ENCODE assay signal across 22 cellular contexts in the genomic region with DNA sequence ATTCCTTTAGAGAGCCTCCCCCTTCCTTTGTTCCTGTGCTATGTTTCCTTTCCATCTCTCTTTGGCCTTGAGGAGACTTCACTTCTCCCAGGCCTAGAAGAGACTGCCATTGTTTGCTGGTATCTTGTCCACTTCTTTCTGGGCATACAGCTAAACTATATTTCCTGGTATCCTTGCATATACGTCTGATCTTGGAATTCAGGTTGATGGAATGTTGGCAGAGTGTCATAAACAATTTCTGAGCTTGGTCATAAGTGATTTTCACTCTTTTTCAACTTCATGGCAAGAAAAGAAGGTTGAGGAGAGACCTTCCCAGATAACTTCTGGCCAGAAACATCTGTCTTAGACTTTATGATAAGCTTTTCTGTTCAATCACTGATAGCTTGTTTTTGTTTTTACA.
DNase-seq lines count a peak whose midpoint lies in the region; ATAC-seq, FAIRE-seq and TF ChIP-seq lines count a peak whose summit lies in the region.
"Had no signal": no experiment of that assay in that cellular context is flagged by ENCODE, and none has a peak within 500 bp of the region (broad histone marks: within the 10 kb centered on the region; RNA-seq: fewer than 3 reads in every experiment).

No MANE protein-coding gene starts in this region.

- no peaks in the 10 kb centered on the region for H3K79me1 ChIP-seq in neuronal stem cell (ENCODE audit: low read depth, low read length)

- no peaks in the 10 kb centered on the region for H3F3A ChIP-seq in PC-3 (ENCODE audit: low read length, unreplicated experiment)

- no peak overlapping the region for H4K8ac ChIP-seq in neuronal stem cell (ENCODE audit: low read depth, low read length)

- H3K4me3 ChIP-seq in PC-3 (ENCODE audit: low read length): no peak overlapping the region
- H3K4me3 ChIP-seq in choroid plexus epithelial cell (ENCODE audit: low read depth, low read length): no peak overlapping the region
- no peak overlapping the region for H3K4me3 ChIP-seq in fibroblast of the aortic adventitia (ENCODE audit: low read depth, low read length)
- H3K4me3 ChIP-seq in neuronal stem cell (ENCODE audit: low read length in 2 of 2): no peak overlapping the region
- H3K4me3 ChIP-seq in pancreas: no peak overlapping the region
- H3K4me3 ChIP-seq in lower leg skin (ENCODE audit: low read depth, poor library complexity, severe bottlenecking): no peak overlapping the region
- H3K4me3 ChIP-seq: GM23338 had no signal

- no peaks in the 10 kb centered on the region for H3K9me3 ChIP-seq in PC-3 (ENCODE audit: low read length)
- H3K9me3 ChIP-seq in neuronal stem cell (replicated peaks in 1 of 2; ENCODE audit: control insufficient read depth in 2 of 2, insufficient read depth in 1 of 2, low read depth in 1 of 2, low read length in 2 of 2): no peaks in the 10 kb centered on the region
- H3K9me3 ChIP-seq in pancreas: no peaks in the 10 kb centered on the region
- H3K9me3 ChIP-seq: BE2C had no signal

- no peak for TF ChIP-seq POLR2A in lower leg skin (IDR thresholded peaks at IDR 0.05)

- no CpG with 5 or more reads among the region's 1 CpG for WGBS in neuronal stem cell (ENCODE audit: extremely low coverage in 2 of 2, insufficient read length in 2 of 2, insufficient replicate concordance in 1 of 2), 2 donors
- WGBS in pancreas, 2 donors: 24 to 37% methylated on average over 1 of the region's 1 CpG
- WGBS in lower leg skin, 2 donors: 29 to 31% methylated on average over 1 of the region's 1 CpG

- H2BK5ac ChIP-seq in neuronal stem cell (ENCODE audit: low read length): no peak overlapping the region

- H2BK15ac ChIP-seq in neuronal stem cell (ENCODE audit: low read length): no peak overlapping the region

- no peaks in the 10 kb centered on the region for H3K9me2 ChIP-seq in PC-3 (replicated peaks; ENCODE audit: low read length)

- H3K23ac ChIP-seq in neuronal stem cell (ENCODE audit: low read depth, low read length, poor library complexity): no peak overlapping the region

- BruUV-seq in PC-3 (replicated peaks; lab: Mats Ljungman, UMichigan): no TSS peak

- FAIRE-seq in pancreas (lab: Jason Lieb, UNC): no peak
- FAIRE-seq: A204.1, G401.6, GM12891, HepG2 had no signal

- no peak overlapping the region for H3K9ac ChIP-seq in PC-3 (ENCODE audit: low read length)
- no peak overlapping the region for H3K9ac ChIP-seq in neuronal stem cell (ENCODE audit: low read depth, low read length, poor library complexity)

- no peak overlapping the region for H3K27ac ChIP-seq in PC-3 (ENCODE audit: low read length)
- no peak overlapping the region for H3K27ac ChIP-seq in neuronal stem cell (replicated peaks; ENCODE audit: low read length)
- H3K27ac ChIP-seq in pancreas: no peak overlapping the region

- POLR2A ChIA-PET in PC-3 (lab: Charles Lee; ENCODE audit: unreplicated experiment): no interaction called here

- intact Hi-C loops in PC-3 (cut with micrococcal nuclease): no loop called here
- intact Hi-C loops in pancreas (cut with DNase I): no loop called here
- intact Hi-C loops in lower leg skin (cut with DNase I; ENCODE audit: low total_unique reads): no loop called here

- H3K27me3 ChIP-seq in PC-3 (ENCODE audit: low read length) (no peaks in the 10 kb centered on the region), neuronal stem cell (ENCODE audit: control insufficient read depth in 3 of 3, insufficient read depth in 3 of 3, low read depth in 1 of 3, low read length in 3 of 3) (no peaks in the 10 kb centered on the region), pancreas (no peaks in the 10 kb centered on the region)
- H3K27me3 ChIP-seq: BE2C had no signal

- H3K4me2 ChIP-seq in PC-3 (ENCODE audit: low read length) (no peak overlapping the region), neuronal stem cell (ENCODE audit: insufficient read depth, low read length, poor library complexity, severe bottlenecking) (no peak overlapping the region)
- H3K4me2 ChIP-seq: GM23338 had no signal

- CTCF ChIA-PET in PC-3 (lab: Charles Lee): no interaction called here

- H4K91ac ChIP-seq in neuronal stem cell (ENCODE audit: low read depth, low read length, poor library complexity): no peak overlapping the region

- no peak overlapping the region for H3K4ac ChIP-seq in neuronal stem cell (ENCODE audit: low read length)

- ATAC-seq in PC-3: no peak
- no peak for ATAC-seq in pancreas
- ATAC-seq: GM23338, HCT116, HepG2 had no signal

- TF ChIP-seq CTCF in PC-3 (conservative IDR thresholded peaks at IDR 0.05; ENCODE audit: low read depth, low read length): no peak
- TF ChIP-seq CTCF in choroid plexus epithelial cell (conservative IDR thresholded peaks at IDR 0.05; ENCODE audit: low read depth, low read length): no peak
- no peak for TF ChIP-seq CTCF in fibroblast of the aortic adventitia (IDR thresholded peaks at IDR 0.05; ENCODE audit: insufficient read depth, low read length)
- TF ChIP-seq CTCF in pancreas (IDR thresholded peaks at IDR 0.05): no peak
- TF ChIP-seq CTCF in lower leg skin (IDR thresholded peaks at IDR 0.05): no peak

- 0 out of 2 replicates have a peak overlapping the region, but pooled peaks have one; percentile 31 for H2AFZ ChIP-seq in PC-3 (ENCODE audit: low read length)
- H2AFZ ChIP-seq in neuronal stem cell (ENCODE audit: low read length): peak overlapping the region; percentile 53
- H2AFZ ChIP-seq: GM23338 had no signal

- DNase-seq in PC-3: no peak
- DNase-seq in choroid plexus epithelial cell (ENCODE audit: low read depth): peak; percentile 20
- DNase-seq in fibroblast of the aortic adventitia (ENCODE audit: low read depth): peak; percentile 53
- no peak for DNase-seq in neuronal stem cell (ENCODE audit: low spot score)
- no peak for DNase-seq in stimulated activated naive CD4-positive, alpha-beta T cell (lab: John Stamatoyannopoulos, UW)
- no peak for DNase-seq in pancreas
- DNase-seq in DMS114 treated with DMSO at 0.1 percent for 48 hours (lab: John Stamatoyannopoulos, UW; ENCODE audit: unreplicated experiment): no peak
- no peak for DNase-seq in lower leg skin (ENCODE audit: low spot score in 2 of 2)
- DNase-seq: ACHN; C1 segment of cervical spinal cord; CD4-positive, CD25-positive, alpha-beta regulatory T cell; CD8-positive, alpha-beta memory T cell; COR-L47; H7; HFFc6 had no signal

- H4K20me1 ChIP-seq in PC-3 (ENCODE audit: low read length): no peaks in the 10 kb centered on the region

- no peak overlapping the region for H3K18ac ChIP-seq in neuronal stem cell (ENCODE audit: low read length)

- peaks cover 13% of the 10 kb centered on the region; the same call in 1 of the 2 replicates for H3K4me1 ChIP-seq in PC-3 (ENCODE audit: insufficient read depth, low read length)
- no peaks in the 10 kb centered on the region for H3K4me1 ChIP-seq in neuronal stem cell (ENCODE audit: control insufficient read depth in 2 of 2, insufficient read depth in 1 of 2, low read depth in 1 of 2, low read length in 2 of 2)
- H3K4me1 ChIP-seq in pancreas: no peaks in the 10 kb centered on the region

- H2BK12ac ChIP-seq in neuronal stem cell (ENCODE audit: low read length): no peak overlapping the region

- H3K36me3 ChIP-seq in PC-3 (ENCODE audit: low read depth, low read length): no peaks in the 10 kb centered on the region
- H3K36me3 ChIP-seq in neuronal stem cell (replicated peaks in 1 of 2; ENCODE audit: control insufficient read depth in 2 of 2, insufficient read depth in 2 of 2, low read length in 2 of 2): no peaks in the 10 kb centered on the region
- no peaks in the 10 kb centered on the region for H3K36me3 ChIP-seq in pancreas
- H3K36me3 ChIP-seq: BE2C had no signal

- no peak overlapping the region for H2AK5ac ChIP-seq in neuronal stem cell (ENCODE audit: low read depth, low read length)

- H3K14ac ChIP-seq in neuronal stem cell (ENCODE audit: low read length): no peak overlapping the region

- no peak overlapping the region for H2BK120ac ChIP-seq in neuronal stem cell (ENCODE audit: low read depth, low read length)

- no peaks in the 10 kb centered on the region for H3K79me2 ChIP-seq in PC-3 (ENCODE audit: low read length)

Comparison
In these comparisons a context has a peak if more than half of its experiments do, and no peak if none do; other contexts are left out.
1. DNase-seq: peak in choroid plexus epithelial cell (single experiment) and fibroblast of the aortic adventitia (single experiment); none in PC-3 (single experiment), neuronal stem cell (single experiment), stimulated activated naive CD4-positive, alpha-beta T cell (0 of 6), pancreas (0 of 6), DMS114 treated with DMSO at 0.1 percent for 48 hours (single experiment) and lower leg skin (0 of 2).